ENCODE assay signal across 1 cellular context in genomic region chr11:62712413-62712812, GRCh38.
TF ChIP-seq lines count a peak whose summit lies in the region.

No MANE protein-coding gene starts in this region.

TF ChIP-seq in IMR-90, 13 proteins besides CTCF, POLR2A, EP300 and RAD21:
- TF ChIP-seq CHD1 (IDR thresholded peaks at IDR 0.05; ENCODE audit: low read depth, low read length) (no peak), FOS (IDR thresholded peaks at IDR 0.05; ENCODE audit: low read depth, low read length) (no peak), SMC3 (IDR thresholded peaks at IDR 0.05; ENCODE audit: low read depth, low read length) (no peak), NFE2L2 (IDR thresholded peaks at IDR 0.05; ENCODE audit: low read depth, low read length) (no peak), MAZ (IDR thresholded peaks at IDR 0.05; ENCODE audit: borderline replicate concordance, low read depth, low read length) (no peak), RCOR1 (IDR thresholded peaks at IDR 0.05; ENCODE audit: insufficient replicate concordance, low read length) (no peak), MXI1 (IDR thresholded peaks at IDR 0.05; ENCODE audit: borderline replicate concordance, low read depth, low read length) (no peak), CEBPB (IDR thresholded peaks at IDR 0.05; ENCODE audit: low read depth, low read length) (no peak), BHLHE40 (IDR thresholded peaks at IDR 0.05; ENCODE audit: low read depth, low read length) (no peak), MAFK (IDR thresholded peaks at IDR 0.05; ENCODE audit: low read depth, low read length) (no peak), RFX5 (IDR thresholded peaks at IDR 0.05; ENCODE audit: low read depth, low read length) (no peak)
- TF ChIP-seq, protein P1, sequence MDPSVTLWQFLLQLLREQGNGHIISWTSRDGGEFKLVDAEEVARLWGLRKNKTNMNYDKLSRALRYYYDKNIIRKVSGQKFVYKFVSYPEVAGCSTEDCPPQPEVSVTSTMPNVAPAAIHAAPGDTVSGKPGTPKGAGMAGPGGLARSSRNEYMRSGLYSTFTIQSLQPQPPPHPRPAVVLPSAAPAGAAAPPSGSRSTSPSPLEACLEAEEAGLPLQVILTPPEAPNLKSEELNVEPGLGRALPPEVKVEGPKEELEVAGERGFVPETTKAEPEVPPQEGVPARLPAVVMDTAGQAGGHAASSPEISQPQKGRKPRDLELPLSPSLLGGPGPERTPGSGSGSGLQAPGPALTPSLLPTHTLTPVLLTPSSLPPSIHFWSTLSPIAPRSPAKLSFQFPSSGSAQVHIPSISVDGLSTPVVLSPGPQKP (IDR thresholded peaks at IDR 0.05; ENCODE audit: borderline replicate concordance, low read depth, low read length), result no peak
- TF ChIP-seq, protein P2, sequence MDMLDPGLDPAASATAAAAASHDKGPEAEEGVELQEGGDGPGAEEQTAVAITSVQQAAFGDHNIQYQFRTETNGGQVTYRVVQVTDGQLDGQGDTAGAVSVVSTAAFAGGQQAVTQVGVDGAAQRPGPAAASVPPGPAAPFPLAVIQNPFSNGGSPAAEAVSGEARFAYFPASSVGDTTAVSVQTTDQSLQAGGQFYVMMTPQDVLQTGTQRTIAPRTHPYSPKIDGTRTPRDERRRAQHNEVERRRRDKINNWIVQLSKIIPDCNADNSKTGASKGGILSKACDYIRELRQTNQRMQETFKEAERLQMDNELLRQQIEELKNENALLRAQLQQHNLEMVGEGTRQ (IDR thresholded peaks at IDR 0.05; ENCODE audit: low read depth, low read length), result no peak
